Comparison of ENCODE assay signal across 18 cellular contexts in the genomic region with DNA sequence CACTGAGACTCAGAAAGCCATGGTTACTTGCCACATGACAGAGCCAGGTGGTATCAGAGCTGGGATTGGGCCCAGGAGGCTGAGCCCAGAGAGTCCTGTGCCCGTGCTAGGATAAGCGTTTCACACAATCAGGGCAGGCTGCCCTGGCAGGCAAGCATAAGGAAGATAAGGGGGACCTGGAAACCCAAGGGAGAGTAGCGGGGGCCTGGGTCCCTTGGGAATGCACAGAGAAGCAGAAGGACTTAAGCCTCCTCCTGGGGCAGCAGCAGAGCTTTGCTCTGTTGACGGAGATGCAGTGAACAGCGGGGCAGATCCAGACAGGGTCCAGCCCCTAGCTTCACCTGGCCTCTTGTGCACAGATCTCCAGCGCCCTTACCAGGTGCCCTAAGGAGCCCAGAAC.
"Had no signal": no experiment of that assay in that cellular context is flagged by ENCODE, and none has a peak within 500 bp of the region (broad histone marks: within the 10 kb centered on the region; RNA-seq: fewer than 3 reads in every experiment).

No MANE protein-coding gene starts in this region.

- H3K9me3 ChIP-seq: adrenal gland, gastroesophageal sphincter, psoas muscle, sigmoid colon, thoracic aorta, upper lobe of right lung had no signal

- H3K4me3 ChIP-seq: adrenal gland, cardiac muscle cell, gastroesophageal sphincter, psoas muscle, sigmoid colon, thoracic aorta, upper lobe of right lung had no signal

- H3K36me3 ChIP-seq: cardiac muscle cell had no signal

- H3K4me1 ChIP-seq: adrenal gland, gastroesophageal sphincter, psoas muscle, sigmoid colon, upper lobe of right lung had no signal

- DNase-seq: activated CD4-positive, alpha-beta T cell treated with anti-CD3 and anti-CD28 coated beads for 1 hour; activated CD4-positive, alpha-beta T cell treated with anti-CD3 and anti-CD28 coated beads, Interleukin-2, amount 50 U/mL, for 4 hours; activated naive CD4-positive, alpha-beta T cell treated with anti-CD3 and anti-CD28 coated beads, Interleukin-2, amount 10 ng/mL, durations not matched to agents 7 days and 5 days; activated T-cell treated with anti-CD3 and anti-CD28 coated beads for 4 hours; adrenal gland; naive thymus-derived CD8-positive, alpha-beta T cell; nucleus accumbens; psoas muscle; sigmoid colon; stimulated activated CD4-positive, alpha-beta T cell treated with anti-CD3 and anti-CD28 coated beads, Interleukin-1b, Interleukin-23, amount 100 ng/mL, for 48 hours; T-helper 1 cell; T1000; upper lobe of right lung had no signal

- FAIRE-seq: colon, islet of Langerhans had no signal

- H3K27me3 ChIP-seq: adrenal gland, cardiac muscle cell, gastroesophageal sphincter, sigmoid colon, upper lobe of right lung had no signal

- H3K27ac ChIP-seq: adrenal gland, cardiac muscle cell, gastroesophageal sphincter, psoas muscle, sigmoid colon, thoracic aorta, upper lobe of right lung had no signal

- ATAC-seq: gastroesophageal sphincter; naive thymus-derived CD8-positive, alpha-beta T cell; psoas muscle; upper lobe of right lung had no signal
